26 cellular contexts compared by ENCODE assay signal in the genomic region with DNA sequence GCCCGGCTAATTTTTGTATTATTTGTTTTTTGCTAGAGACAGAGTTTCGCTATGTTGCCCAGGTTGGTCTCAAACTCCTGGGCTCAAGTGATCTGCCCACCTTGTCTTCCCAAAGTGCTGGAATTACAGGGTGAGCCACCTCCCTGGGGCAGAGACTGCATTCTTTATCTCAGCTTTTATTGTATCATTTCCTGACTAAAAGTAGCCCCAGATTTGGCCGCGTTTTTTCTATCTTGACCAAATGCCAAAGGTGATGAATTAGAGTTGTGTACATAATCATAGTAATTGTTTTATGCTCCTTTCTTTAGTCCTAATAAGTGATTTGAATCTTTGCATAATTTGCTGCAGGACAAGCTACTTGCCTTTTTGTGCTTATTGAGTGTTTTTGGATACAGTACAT.
"Had no signal": no experiment of that assay in that cellular context is flagged by ENCODE, and none has a peak within 500 bp of the region (broad histone marks: within the 10 kb centered on the region; RNA-seq: fewer than 3 reads in every experiment).

No MANE protein-coding gene starts in this region.

- H3K9me3 Mint-ChIP-seq: activated T-cell treated with anti-CD3 and anti-CD28 coated beads, Interleukin-2, amount 50 U/mL, for 4 hours; activated T-helper 2 cell treated with anti-CD3 and anti-CD28 coated beads, Interferon-gamma antibody, Interleukin-2, Interleukin-4, amounts not matched to agents 10 μg/mL and 5 μg/mL and 100 μg/mL, durations not matched to agents 14 hours and 24 hours and 36 hours; immature natural killer cell; mesothelial cell of epicardium; natural killer cell; WTC11 had no signal

- FAIRE-seq: endometrium, frontal cortex had no signal

- H3K27me3 ChIP-seq: adrenal gland, ascending aorta, hepatocyte, left lung, ovary, upper lobe of left lung had no signal

- ATAC-seq: activated CD4-positive, alpha-beta T cell treated with anti-CD3 and anti-CD28 coated beads for 36 hours; activated T-cell treated with anti-CD3 and anti-CD28 coated beads, Interleukin-2, amount 50 U/mL, for 4 hours; left lung; natural killer cell; stimulated activated naive CD8-positive, alpha-beta T cell treated with anti-CD3 and anti-CD28 coated beads, Interleukin-15, Interleukin-2, amounts not matched to agents 100 U/mL and 50 U/mL, for 24 hours; WTC11 had no signal

- H3K27ac Mint-ChIP-seq: activated CD4-positive, alpha-beta T cell treated with anti-CD3 and anti-CD28 coated beads for 36 hours; activated naive CD8-positive, alpha-beta T cell; activated T-helper 2 cell treated with anti-CD3 and anti-CD28 coated beads, Interferon-gamma antibody, Interleukin-2, Interleukin-4, amounts not matched to agents 10 μg/mL and 5 μg/mL and 100 μg/mL, durations not matched to agents 14 hours and 24 hours and 36 hours; immature natural killer cell; mesothelial cell of epicardium; natural killer cell; WTC11 had no signal

- H3K27me3 Mint-ChIP-seq: activated naive CD8-positive, alpha-beta T cell had no signal

- DNase-seq: activated CD4-positive, alpha-beta T cell treated with anti-CD3 and anti-CD28 coated beads for 36 hours; activated CD4-positive, alpha-beta T cell treated with anti-CD3 and anti-CD28 coated beads, Interleukin-2, amount 50 U/mL, for 48 hours; activated CD8-positive, alpha-beta memory T cell treated with anti-CD3 and anti-CD28 coated beads, Interleukin-2, amount 50 U/mL, for 48 hours; activated naive CD4-positive, alpha-beta T cell; activated T-cell treated with anti-CD3 and anti-CD28 coated beads, Interleukin-2, amount 50 U/mL, for 4 hours; adrenal gland; effector CD4-positive, alpha-beta T cell; glutamatergic neuron; immature natural killer cell; left lung; natural killer cell; ovary; stimulated activated CD4-positive, alpha-beta T cell treated with anti-CD3 and anti-CD28 coated beads, Interleukin-4, amount 100 ng/mL, for 4 hours; stimulated activated naive CD8-positive, alpha-beta T cell treated with anti-CD3 and anti-CD28 coated beads, Interleukin-15, Interleukin-2, amounts not matched to agents 100 U/mL and 50 U/mL, for 24 hours; T1000; upper lobe of left lung had no signal

- H3K36me3 ChIP-seq: ovary, prostate gland had no signal

- H3K4me3 ChIP-seq: adrenal gland, ascending aorta, hepatocyte, left lung, lung, ovary, prostate gland, upper lobe of left lung had no signal

- H3K4me3 Mint-ChIP-seq: activated CD4-positive, alpha-beta T cell treated with anti-CD3 and anti-CD28 coated beads for 36 hours; activated naive CD8-positive, alpha-beta T cell; activated T-cell treated with anti-CD3 and anti-CD28 coated beads, Interleukin-2, amount 50 U/mL, for 4 hours; immature natural killer cell; mesothelial cell of epicardium; natural killer cell; WTC11 had no signal

- H3K36me3 Mint-ChIP-seq: mesothelial cell of epicardium, natural killer cell had no signal
